ENCODE assay signal across 9 cellular contexts in the genomic region with DNA sequence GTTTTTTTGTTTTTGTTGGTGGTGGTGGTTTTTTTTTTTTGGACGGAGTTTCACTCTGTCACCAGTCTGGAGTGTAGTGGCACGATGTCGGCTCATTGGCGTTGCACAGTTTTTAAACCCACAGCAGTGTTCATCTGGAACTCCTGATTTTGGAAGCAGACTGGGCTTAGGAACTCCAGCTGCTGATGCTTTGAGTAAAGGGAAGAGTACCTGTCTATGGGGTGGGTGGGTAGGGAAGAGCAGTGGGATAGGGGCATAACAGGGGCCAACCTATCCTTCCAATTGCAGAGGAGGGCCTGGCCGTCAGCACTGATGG. TPM values are rescaled to one million over a fixed set of nuclear protein-coding genes. Genes with fewer than 3 reads are reported as not detected.
DNase-seq lines count a peak whose midpoint lies in the region; ATAC-seq and TF ChIP-seq lines count a peak whose summit lies in the region.
"Had no signal": no experiment of that assay in that cellular context is flagged by ENCODE, and none has a peak within 500 bp of the region (broad histone marks: within the 10 kb centered on the region; RNA-seq: fewer than 3 reads in every experiment).

No MANE protein-coding gene starts in this region.

- H3K4me3 ChIP-seq in right atrium auricular region = peak overlapping the region; percentile 74 to 85
- H3K4me3 ChIP-seq in adipocyte (ENCODE audit: low read length) = peak overlapping the region; percentile 89
- H3K4me3 ChIP-seq in muscle layer of colon (ENCODE audit: low read depth in 1 of 2, low read length in 2 of 2) = peak overlapping the region in 1 of 2 donors; percentile 71
- peak overlapping the region; percentile 92 to 94 for H3K4me3 ChIP-seq in vagina

- peak overlapping the region; percentile 88 for H3K27ac ChIP-seq in right atrium auricular region
- H3K27ac ChIP-seq in muscle layer of colon (ENCODE audit: low read depth, low read length) = peak overlapping the region; percentile 71
- peak overlapping the region; percentile 91 for H3K27ac ChIP-seq in vagina

- intact Hi-C loops in left cardiac atrium (cut with DNase I) (no loop called here), vagina (cut with DNase I) (no loop called here)

- no peak for ATAC-seq in left cardiac atrium
- no peak for ATAC-seq in HG02973 (IDR thresholded peaks at IDR 0.05; ENCODE audit: unreplicated experiment)
- no peak for ATAC-seq in GM18498 (IDR thresholded peaks at IDR 0.05; ENCODE audit: unreplicated experiment)

- H3K9me3 ChIP-seq in right atrium auricular region (no peaks in the 10 kb centered on the region), adipocyte (ENCODE audit: control insufficient read depth, low read length) (no peaks in the 10 kb centered on the region), muscle layer of colon (ENCODE audit: low read length) (no peaks in the 10 kb centered on the region), vagina (no peaks in the 10 kb centered on the region)

- TF ChIP-seq CTCF in right atrium auricular region (IDR thresholded peaks at IDR 0.05) = no peak
- no peak for TF ChIP-seq CTCF in vagina (IDR thresholded peaks at IDR 0.05)

- H3K9ac ChIP-seq in adipocyte (ENCODE audit: low read length) = peak overlapping the region; percentile 98
- no peak overlapping the region for H3K9ac ChIP-seq in muscle layer of colon (ENCODE audit: low read length)

- no peaks in the 10 kb centered on the region for H3K36me3 ChIP-seq in right atrium auricular region
- H3K36me3 ChIP-seq in adipocyte (ENCODE audit: control insufficient read depth, insufficient read depth, low read length, severe bottlenecking) = peaks cover 7% of the 10 kb centered on the region
- peaks cover 4% of the 10 kb centered on the region for H3K36me3 ChIP-seq in muscle layer of colon (ENCODE audit: insufficient read depth, low read length)
- H3K36me3 ChIP-seq in vagina = no peaks in the 10 kb centered on the region

- DNase-seq in right atrium auricular region (ENCODE audit: low spot score) (no peak), left cardiac atrium (no peak), adipocyte (ENCODE audit: low read depth) (no peak), vagina (ENCODE audit: extremely low spot score in 2 of 2) (no peak), DMS79 (lab: John Stamatoyannopoulos, UW) (no peak)
- DNase-seq: DMS79 treated with DMSO at 0.1 percent for 48 hours had no signal

- no peaks in the 10 kb centered on the region for H3K27me3 ChIP-seq in right atrium auricular region
- H3K27me3 ChIP-seq in adipocyte (replicated peaks; ENCODE audit: control insufficient read depth, insufficient read depth, low read length) = no peaks in the 10 kb centered on the region
- H3K27me3 ChIP-seq in muscle layer of colon (ENCODE audit: control insufficient read depth in 1 of 2, insufficient read depth in 2 of 2, low read length in 2 of 2) = no peaks in the 10 kb centered on the region
- no peaks in the 10 kb centered on the region for H3K27me3 ChIP-seq in vagina

- H3K4me1 ChIP-seq in right atrium auricular region = peaks cover 0 to 63% of the 10 kb centered on the region in 2 donors
- peaks cover 48% of the 10 kb centered on the region for H3K4me1 ChIP-seq in adipocyte (ENCODE audit: control insufficient read depth, insufficient read depth, low read length)
- peaks cover 44% of the 10 kb centered on the region for H3K4me1 ChIP-seq in muscle layer of colon (ENCODE audit: insufficient read depth, low read length)
- peaks cover 57% of the 10 kb centered on the region for H3K4me1 ChIP-seq in vagina

- no peak for TF ChIP-seq POLR2A in vagina (IDR thresholded peaks at IDR 0.05)

RNA-seq across cellular contexts. Expression of a gene that starts 2.0 kb away (rescaled TPM):
- total RNA-seq in right atrium auricular region = 100 to 1,000 TPM; 234 to 282 TPM
- total RNA-seq in left cardiac atrium = 100 to 1,000 TPM; 242 to 317 TPM
- 282 TPM for total RNA-seq in vagina

RNA-seq across cellular contexts. Expression of a gene that starts 58.8 kb away (rescaled TPM):
- total RNA-seq in right atrium auricular region (1 to 10 TPM in 1 of 2 donors, under 1 TPM in 1; 0.51 to 1.3 TPM), left cardiac atrium (1 to 10 TPM in 1 of 2 donors, under 1 TPM in 1; 0.38 to 1.0 TPM), vagina (5.9 TPM)
